24 cellular contexts compared by ENCODE assay signal in the genomic region with DNA sequence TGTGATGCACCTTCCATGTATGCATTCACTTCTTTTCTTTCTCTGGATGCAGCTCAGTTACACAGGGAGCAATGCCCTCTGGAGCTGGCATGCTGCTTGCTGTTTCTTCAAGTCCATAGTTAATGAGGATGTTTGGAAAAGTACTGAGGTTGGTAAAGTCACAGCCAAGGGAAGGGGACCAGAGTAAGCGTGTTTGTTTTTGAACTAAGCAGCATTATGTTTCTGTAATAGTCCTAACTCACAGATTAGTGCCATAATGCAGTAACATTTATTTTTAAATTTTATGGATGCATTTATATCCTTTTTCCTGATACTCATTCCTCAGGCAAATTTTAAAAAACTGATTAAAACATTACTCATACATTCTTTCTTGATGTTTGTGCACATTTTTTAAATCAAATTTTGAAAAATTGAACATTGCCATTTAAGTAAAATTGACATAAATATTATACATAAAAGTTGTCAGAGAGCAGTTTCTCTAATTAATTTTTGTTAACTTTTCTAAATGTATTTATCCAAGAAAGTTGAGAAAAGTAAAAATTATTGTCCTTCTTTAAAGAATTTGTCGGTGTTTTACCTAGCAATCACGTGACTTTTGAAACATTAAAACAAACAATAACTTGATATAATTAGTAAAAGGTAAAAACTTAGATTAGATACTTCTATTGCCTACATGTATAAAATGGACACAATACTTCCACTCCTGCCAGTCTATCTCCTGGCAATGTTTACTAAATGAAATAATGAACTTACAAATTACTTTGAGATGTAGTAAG.
"Had no signal": no experiment of that assay in that cellular context is flagged by ENCODE, and none has a peak within 500 bp of the region (broad histone marks: within the 10 kb centered on the region; RNA-seq: fewer than 3 reads in every experiment).

No MANE protein-coding gene starts in this region.

- H3K9ac ChIP-seq: neural progenitor cell had no signal

- DNase-seq: activated CD4-positive, alpha-beta T cell treated with anti-CD3 and anti-CD28 coated beads, Interleukin-2, amount 10 ng/mL, durations not matched to agents 7 days and 5 days; activated CD8-positive, alpha-beta memory T cell treated with anti-CD3 and anti-CD28 coated beads, Interleukin-2, amount 50 U/mL, for 48 hours; activated effector memory CD4-positive, alpha-beta T cell treated with Interleukin-2 at 50 U/mL for 16 hours; activated naive CD4-positive, alpha-beta T cell treated with anti-CD3 and anti-CD28 coated beads, Interleukin-2, amount 10 ng/mL, durations not matched to agents 7 days and 5 days; activated naive CD8-positive, alpha-beta T cell treated with anti-CD3 and anti-CD28 coated beads, Interleukin-2, amount 50 U/mL, for 24 hours; activated T-cell treated with anti-CD3 and anti-CD28 coated beads, Interleukin-2, amount 50 U/mL, for 48 hours; aorta; cerebellar nuclear complex; effector CD4-positive, alpha-beta T cell; immature natural killer cell; mesendoderm; naive thymus-derived CD4-positive, alpha-beta T cell; right cardiac atrium; stimulated activated CD4-positive, alpha-beta T cell treated with anti-CD3 and anti-CD28 coated beads, Interleukin-4, amount 100 ng/mL, for 1 hour; stimulated activated naive CD8-positive, alpha-beta T cell treated with anti-CD3 and anti-CD28 coated beads, Interleukin-15, amount 100 ng/mL, for 72 hours; transverse colon; uterus had no signal

- FAIRE-seq: bronchial epithelial cell had no signal

- H3K9me3 ChIP-seq: esophagus muscularis mucosa, prostate gland, suprapubic skin, transverse colon, uterus had no signal

- ATAC-seq: activated CD4-positive, CD25-positive, alpha-beta regulatory T cell treated with anti-CD3 and anti-CD28 coated beads, Interleukin-2, amount 50 U/mL, for 24 hours; activated naive CD8-positive, alpha-beta T cell treated with anti-CD3 and anti-CD28 coated beads, Interleukin-2, amount 50 U/mL, for 24 hours; naive thymus-derived CD4-positive, alpha-beta T cell; right cardiac atrium; stimulated activated naive CD8-positive, alpha-beta T cell treated with anti-CD3 and anti-CD28 coated beads, Interleukin-15, amount 100 ng/mL, for 72 hours had no signal

- H3K27ac ChIP-seq: esophagus muscularis mucosa, neural progenitor cell, prostate gland, suprapubic skin, transverse colon, uterus had no signal

- H3K4me2 ChIP-seq: neural progenitor cell, smooth muscle cell had no signal

- H3K27me3 ChIP-seq: esophagus muscularis mucosa, neural progenitor cell, suprapubic skin, transverse colon had no signal

- H3K36me3 ChIP-seq: esophagus muscularis mucosa, neural progenitor cell, prostate gland, suprapubic skin, transverse colon, uterus had no signal

- H3K4me3 ChIP-seq: esophagus muscularis mucosa, neural progenitor cell, prostate gland, smooth muscle cell, suprapubic skin, transverse colon, uterus had no signal

- H2AFZ ChIP-seq: neural progenitor cell had no signal

- H3K4me1 ChIP-seq: esophagus muscularis mucosa, neural progenitor cell, prostate gland, transverse colon, uterus had no signal
